1 cellular context compared by ENCODE assay signal in genomic region chr2:136013286-136013685, GRCh38.
TF ChIP-seq lines count a peak whose summit lies in the region.

No MANE protein-coding gene starts in this region.

TF ChIP-seq in GM23338, 12 proteins besides CTCF, POLR2A, EP300 and RAD21 (continued from another document):
- TF ChIP-seq ZNF462 (CRISPR knock-in tag; IDR thresholded peaks at IDR 0.05) (no peak), ZNF114 (CRISPR knock-in tag; IDR thresholded peaks at IDR 0.05) (no peak), REST (IDR thresholded peaks at IDR 0.05; ENCODE audit: unreplicated experiment) (no peak), CREB1 (CRISPR knock-in tag; IDR thresholded peaks at IDR 0.05; ENCODE audit: low read depth) (no peak), JUNB (IDR thresholded peaks at IDR 0.05; ENCODE audit: unreplicated experiment) (no peak)
